Comparison of ENCODE assay signal across 4 cellular contexts in the genomic region with DNA sequence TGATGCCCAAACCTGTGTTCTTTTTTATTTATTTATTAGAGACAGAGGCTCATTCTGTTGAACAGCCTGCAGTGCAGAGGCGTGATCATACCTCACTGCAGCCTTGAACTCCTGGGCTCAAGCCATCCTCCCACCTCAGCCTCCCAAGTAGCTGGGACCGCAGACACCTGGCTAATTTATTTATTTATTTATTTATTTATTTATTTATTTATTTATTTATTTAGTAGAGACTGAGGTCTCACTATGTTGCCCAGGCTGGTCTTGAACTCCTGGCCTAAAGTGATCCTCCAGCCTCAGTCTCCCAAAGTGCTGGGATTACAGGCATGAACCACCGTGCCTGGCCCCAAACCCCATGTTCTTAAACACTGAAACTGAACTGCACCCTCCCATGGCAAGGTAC. TPM values are rescaled to one million over a fixed set of nuclear protein-coding genes. Genes with fewer than 3 reads are reported as not detected.
"Had no signal": no experiment of that assay in that cellular context is flagged by ENCODE, and none has a peak within 500 bp of the region (broad histone marks: within the 10 kb centered on the region; RNA-seq: fewer than 3 reads in every experiment).

No MANE protein-coding gene starts in this region.

RNA-seq across cellular contexts. Expression of a gene that starts 5.7 kb away (rescaled TPM):
- total RNA-seq: LHCN-M2, M059J, MCF 10A had no signal

RNA-seq across cellular contexts. Expression of a gene that starts 29.6 kb away (rescaled TPM):
- total RNA-seq: LHCN-M2, M059J, MCF 10A, NCI-H460 had no signal
